ENCODE assay signal across 1 cellular context in the genomic region with DNA sequence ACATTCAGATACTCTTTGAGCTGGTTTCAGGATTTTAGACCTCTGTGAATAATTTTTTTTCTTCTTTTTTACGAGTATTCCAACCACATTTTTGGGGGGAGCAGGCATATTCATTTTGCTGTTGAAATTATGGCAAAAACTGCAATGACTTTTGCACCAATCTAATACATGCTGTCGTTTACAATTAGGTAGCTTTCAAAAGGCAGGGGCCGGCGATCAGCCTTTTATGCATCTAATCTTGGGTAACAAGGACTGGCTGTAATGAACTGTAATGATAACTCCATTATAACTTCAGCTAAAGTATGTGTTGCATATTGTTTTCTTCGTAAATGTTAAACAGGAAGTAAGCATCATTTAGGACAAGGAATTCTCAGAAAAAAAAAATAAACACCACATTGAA.
TF ChIP-seq lines count a peak whose summit lies in the region.

No MANE protein-coding gene starts in this region.

TF ChIP-seq in IMR-90, 13 proteins besides CTCF, POLR2A, EP300 and RAD21:
- TF ChIP-seq MXI1 (IDR thresholded peaks at IDR 0.05; ENCODE audit: borderline replicate concordance, low read depth, low read length): no peak
- no peak for TF ChIP-seq SMC3 (IDR thresholded peaks at IDR 0.05; ENCODE audit: low read depth, low read length)
- TF ChIP-seq ELK1 (IDR thresholded peaks at IDR 0.05; ENCODE audit: borderline replicate concordance, low read depth, low read length): no peak
- no peak for TF ChIP-seq BHLHE40 (IDR thresholded peaks at IDR 0.05; ENCODE audit: low read depth, low read length)
- no peak for TF ChIP-seq FOS (IDR thresholded peaks at IDR 0.05; ENCODE audit: low read depth, low read length)
- TF ChIP-seq MAFK (IDR thresholded peaks at IDR 0.05; ENCODE audit: low read depth, low read length): no peak
- TF ChIP-seq NFE2L2 (IDR thresholded peaks at IDR 0.05; ENCODE audit: low read depth, low read length): no peak
